In genomic region chr12:68591716-68592437, GRCh38 we compare ENCODE assay signal across 11 cellular contexts. TPM values are rescaled to one million over a fixed set of nuclear protein-coding genes. Genes with fewer than 3 reads are reported as not detected.
DNase-seq lines count a peak whose midpoint lies in the region; ATAC-seq, FAIRE-seq and TF ChIP-seq lines count a peak whose summit lies in the region.
"Had no signal": no experiment of that assay in that cellular context is flagged by ENCODE, and none has a peak within 500 bp of the region (broad histone marks: within the 10 kb centered on the region; RNA-seq: fewer than 3 reads in every experiment).

No MANE protein-coding gene starts in this region.

- H3K9me2 ChIP-seq in OCI-LY1 (ENCODE audit: low read depth, low read length): no peaks in the 10 kb centered on the region

- POLR2A ChIA-PET in GM10248 (lab: Yijun Ruan, JAX): no interaction called here

- H2AFZ ChIP-seq in OCI-LY1 (ENCODE audit: low read length): no peak overlapping the region

- no peak overlapping the region for H3K27ac ChIP-seq in OCI-LY1 (ENCODE audit: low read depth, low read length, poor library complexity, severe bottlenecking)
- H3K27ac ChIP-seq: VCaP had no signal

- H3K9me3 Mint-ChIP-seq in immature natural killer cell: peaks cover 7 to 18% (median 8%) of the 10 kb centered on the region in 6 donors

- H3K4me3 Mint-ChIP-seq in immature natural killer cell: peak overlapping the region; percentile 61 to 73 (median 68)
- H3K4me3 Mint-ChIP-seq: brain had no signal

- H4K20me1 ChIP-seq in OCI-LY1 (ENCODE audit: insufficient read depth, low read length): no peaks in the 10 kb centered on the region

- peaks cover 50 to 53% of the 10 kb centered on the region in 2 donors for H3K4me1 Mint-ChIP-seq in immature natural killer cell
- H3K4me1 Mint-ChIP-seq: brain had no signal

- TF ChIP-seq CTCF in GM10248 (IDR thresholded peaks at IDR 0.05; ENCODE audit: control extremely low read depth, extremely low read depth, low read depth, missing control alignments) (no peak), OCI-LY1 (IDR thresholded peaks at IDR 0.05; ENCODE audit: low read length) (no peak), omental fat pad (IDR thresholded peaks at IDR 0.05) (no peak)

- FAIRE-seq in RCC 7860 (lab: Jason Lieb, UNC): no peak

- ATAC-seq in GM21390 (IDR thresholded peaks at IDR 0.05; ENCODE audit: unreplicated experiment): peak; percentile 45
- no peak for ATAC-seq in HG02884 (IDR thresholded peaks at IDR 0.05; ENCODE audit: unreplicated experiment)
- no peak for ATAC-seq in omental fat pad (ENCODE audit: low FRiP score)

- no peaks in the 10 kb centered on the region for H3K9me3 ChIP-seq in OCI-LY1 (ENCODE audit: low read length)

- no peaks in the 10 kb centered on the region for H3F3A ChIP-seq in OCI-LY1 (ENCODE audit: insufficient read depth, low read length)

- peaks cover 0 to 6% (median 6%) of the 10 kb centered on the region in 3 donors for H3K27me3 Mint-ChIP-seq in immature natural killer cell (ENCODE audit: low read depth in 3 of 3)
- H3K27me3 Mint-ChIP-seq: brain had no signal

- CTCF ChIA-PET in GM10248 (lab: Yijun Ruan, JAX): interaction anchor here (1.4 kb wide), 2 partner anchors 9 to 11 kb away, joined by 3 to 4 read pairs; no protein-coding TSS in a partner anchor

- H3K4me2 ChIP-seq in OCI-LY1 (ENCODE audit: low read length): peak overlapping the region; percentile 13; the same call in 1 of the 2 replicates

- no peaks in the 10 kb centered on the region; the same call in 1 of the 2 replicates for H3K27me3 ChIP-seq in OCI-LY1 (ENCODE audit: insufficient read depth, low read length)

- H3K4me1 ChIP-seq in OCI-LY1 (ENCODE audit: insufficient read depth, low read length, severe bottlenecking): peaks cover 12% of the 10 kb centered on the region

- no peak overlapping the region for H3K9ac ChIP-seq in OCI-LY1 (ENCODE audit: low read length)

- no peaks in the 10 kb centered on the region for H3K79me2 ChIP-seq in OCI-LY1 (ENCODE audit: insufficient read depth, low read length)

- no peak overlapping the region for H3K4me3 ChIP-seq in OCI-LY1 (ENCODE audit: low read depth, low read length, poor library complexity, severe bottlenecking)

- no peaks in the 10 kb centered on the region for H3K36me3 ChIP-seq in OCI-LY1 (ENCODE audit: insufficient read depth, low read length)

- peaks cover 7 to 14% (median 7%) of the 10 kb centered on the region in 3 donors for H3K36me3 Mint-ChIP-seq in immature natural killer cell
- H3K36me3 Mint-ChIP-seq: brain had no signal

- H3K27ac Mint-ChIP-seq in immature natural killer cell: peak overlapping the region; percentile 81 to 94 (median 88)
- H3K27ac Mint-ChIP-seq: brain had no signal

- peak; percentile 27 for DNase-seq in GM10248 (ENCODE audit: extremely low spot score)
- DNase-seq in immature natural killer cell: peak; percentile 62 to 68 (median 62)
- DNase-seq in NOMO-1 treated with dmso at 0.1 percent for 144 hours (lab: John Stamatoyannopoulos, UW; ENCODE audit: unreplicated experiment): no peak
- no peak for DNase-seq in RCC 7860 (ENCODE audit: low spot score)
- no peak for DNase-seq in omental fat pad (ENCODE audit: low spot score)
- DNase-seq: left cardiac atrium had no signal

RNA-seq across cellular contexts. Expression of gene RAP1B, which starts 18.8 kb away (rescaled TPM):
- 1,000 to 10,000 TPM; 1,248 to 1,847 (median 1,256) TPM for polyA plus RNA-seq in immature natural killer cell
- 100 to 1,000 TPM; 207 to 298 (median 244) TPM for total RNA-seq in omental fat pad

Comparison
In these comparisons a context has a peak if more than half of its experiments do, and no peak if none do; other contexts are left out.
1. DNase-seq: peak in GM10248 (single experiment) and immature natural killer cell (3 of 3); none in NOMO-1 treated with dmso at 0.1 percent for 144 hours (single experiment), RCC 7860 (single experiment) and omental fat pad (single experiment).